20 cellular contexts compared by ENCODE assay signal in the genomic region with DNA sequence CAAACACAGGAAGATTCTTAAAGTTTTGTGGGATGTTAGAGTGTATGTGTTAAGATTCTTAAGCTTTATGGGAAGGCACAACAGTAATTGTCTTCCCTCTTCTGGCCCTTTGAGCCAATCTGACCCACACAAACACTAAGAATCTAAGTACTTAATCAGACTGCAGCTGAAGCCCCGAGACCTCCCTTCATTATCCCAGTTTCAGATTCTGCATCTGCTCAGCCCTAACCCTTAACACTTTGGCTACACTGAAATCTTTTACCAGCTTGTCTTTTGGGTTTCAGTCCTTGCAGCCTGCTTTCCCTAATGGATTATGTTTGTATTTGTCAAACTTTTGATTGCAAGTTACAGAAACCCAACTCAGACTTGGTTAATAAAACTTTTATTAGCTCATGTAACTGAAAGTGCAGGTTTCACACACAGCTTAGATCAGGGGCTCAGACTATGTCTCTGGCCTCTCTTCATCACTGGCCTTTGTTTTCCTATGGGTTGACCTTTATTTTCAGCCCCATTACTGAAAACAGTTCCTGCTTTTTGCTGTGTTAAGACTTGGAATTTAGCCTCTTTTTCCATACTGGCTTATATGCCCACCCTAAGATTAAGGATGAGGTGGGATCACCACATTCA.
A peak's percentile ranks its signal among the peaks of the same experiment; 100 is the strongest.
DNase-seq lines count a peak whose midpoint lies in the region; ATAC-seq, FAIRE-seq and TF ChIP-seq lines count a peak whose summit lies in the region.
"Had no signal": no experiment of that assay in that cellular context is flagged by ENCODE, and none has a peak within 500 bp of the region (broad histone marks: within the 10 kb centered on the region; RNA-seq: fewer than 3 reads in every experiment).

No MANE protein-coding gene starts in this region.

- BruUV-seq in GM12878 (replicated peaks; lab: Mats Ljungman, UMichigan): no TSS peak

- TF ChIP-seq CTCF in GM23338 (conservative IDR thresholded peaks at IDR 0.05; ENCODE audit: low read depth in 2 of 2) (no peak), GM12878 (IDR thresholded peaks at IDR 0.05 in 2 of 3, conservative IDR thresholded peaks at IDR 0.05 in 1 of 3; ENCODE audit: control insufficient read depth in 2 of 3, extremely low read depth in 1 of 3, insufficient read depth in 1 of 3, low read depth in 3 of 3, low read length in 3 of 3) (no peak), smooth muscle cell (IDR thresholded peaks at IDR 0.05; ENCODE audit: borderline replicate concordance, insufficient read depth, poor library complexity, severe bottlenecking) (no peak)

- H3K27me3 Mint-ChIP-seq in GM23338 (ENCODE audit: insufficient read depth, low read depth, poor library complexity): peaks cover 3% of the 10 kb centered on the region

- H3K9me3 ChIP-seq in GM12878 (replicated peaks; ENCODE audit: control insufficient read depth, insufficient read depth, low read length): no peaks in the 10 kb centered on the region
- no peaks in the 10 kb centered on the region for H3K9me3 ChIP-seq in smooth muscle cell (replicated peaks; ENCODE audit: low read depth)

- H3K4me3 ChIP-seq in GM23338: no peak overlapping the region
- no peak overlapping the region for H3K4me3 ChIP-seq in GM12878
- H3K4me3 ChIP-seq in smooth muscle cell: no peak overlapping the region
- H3K4me3 ChIP-seq: SK-N-MC had no signal

- ATAC-seq in GM23338: no peak
- ATAC-seq in GM12878: peak; percentile 71
- ATAC-seq: HCT116 had no signal

- no peaks in the 10 kb centered on the region for H3K36me3 Mint-ChIP-seq in GM23338 (ENCODE audit: low read depth)
- H3K36me3 Mint-ChIP-seq: CD4-positive, CD25-positive, alpha-beta regulatory T cell had no signal

- TF ChIP-seq RAD21 in GM12878 (IDR thresholded peaks at IDR 0.05; ENCODE audit: insufficient read depth, low read depth, low read length): no peak

- H3F3A ChIP-seq in GM23338 (replicated peaks; ENCODE audit: low read depth) (no peaks in the 10 kb centered on the region), smooth muscle cell (ENCODE audit: low read depth) (no peaks in the 10 kb centered on the region)

- no peaks in the 10 kb centered on the region for H4K20me1 ChIP-seq in GM23338 (replicated peaks; ENCODE audit: insufficient read depth)
- H4K20me1 ChIP-seq in GM12878 (ENCODE audit: control insufficient read depth, insufficient read depth): no peaks in the 10 kb centered on the region
- no peaks in the 10 kb centered on the region for H4K20me1 ChIP-seq in smooth muscle cell (ENCODE audit: low read depth)

- H3K79me2 ChIP-seq in GM23338 (replicated peaks; ENCODE audit: insufficient read depth) (no peaks in the 10 kb centered on the region), GM12878 (ENCODE audit: control insufficient read depth, insufficient read depth, low read length) (no peaks in the 10 kb centered on the region), smooth muscle cell (ENCODE audit: low read depth) (no peaks in the 10 kb centered on the region)

- SMC1A ChIA-PET in GM12878 (lab: Charles Lee; ENCODE audit: uncharacterized antibody, unreplicated experiment): interaction anchor here (0.5 kb wide), 1 partner anchor 36 kb away, joined by 3 read pairs; no protein-coding TSS in a partner anchor

- no peak for TF ChIP-seq EP300 in GM12878 (IDR thresholded peaks at IDR 0.05; ENCODE audit: borderline replicate concordance in 1 of 2, control insufficient read depth in 1 of 2, low read depth in 2 of 2, low read length in 2 of 2)

- no peaks in the 10 kb centered on the region for H3K4me1 ChIP-seq in GM23338 (ENCODE audit: insufficient read depth)
- H3K4me1 ChIP-seq in GM12878 (ENCODE audit: control insufficient read depth, insufficient read depth, low read length): no peaks in the 10 kb centered on the region
- H3K4me1 ChIP-seq in smooth muscle cell (ENCODE audit: low read depth): peaks cover 7% of the 10 kb centered on the region

- H3K27ac ChIP-seq in GM23338 (ENCODE audit: low read depth) (peak overlapping the region; percentile 18; the same call in 1 of the 2 replicates), GM12878 (ENCODE audit: control insufficient read depth, insufficient read depth) (no peak overlapping the region), smooth muscle cell (ENCODE audit: low read depth) (no peak overlapping the region)
- H3K27ac ChIP-seq: RWPE1, SK-N-MC had no signal

- CTCF ChIA-PET in GM12878 (lab: Yijun Ruan, JAX): interaction anchor here (1.1 to 1.8 kb wide), 3 partner anchors 8 to 13 kb away, joined by 3 to 6 read pairs (median 5); no protein-coding TSS in a partner anchor

- H3K9me2 ChIP-seq in GM23338 (ENCODE audit: insufficient read depth): no peaks in the 10 kb centered on the region

- peak; percentile 26 for FAIRE-seq in GM19239 (lab: Jason Lieb, UNC)
- no peak for FAIRE-seq in GM12878 (lab: Jason Lieb, UNC)
- FAIRE-seq: GM12891, H1 had no signal

- in situ Hi-C loops in GM12878 (cut with MboI): no loop called here

- POLR2A ChIA-PET in GM12878 (lab: Charles Lee): no interaction called here

- H2AFZ ChIP-seq in GM23338: no peak overlapping the region; the same call in 1 of the 2 replicates
- no peak overlapping the region for H2AFZ ChIP-seq in GM12878 (ENCODE audit: control insufficient read depth, low read depth, low read length)
- H2AFZ ChIP-seq in smooth muscle cell (ENCODE audit: low read depth): peak overlapping the region; percentile 46

- TF ChIP-seq POLR2A in GM12878 (IDR thresholded peaks at IDR 0.05; ENCODE audit: low read depth, low read length): no peak

- no peaks in the 10 kb centered on the region for H3K4me1 Mint-ChIP-seq in GM23338
- H3K4me1 Mint-ChIP-seq: CD4-positive, CD25-positive, alpha-beta regulatory T cell had no signal

- H3K36me3 ChIP-seq in GM23338 (ENCODE audit: insufficient read depth): no peaks in the 10 kb centered on the region
- H3K36me3 ChIP-seq in GM12878 (ENCODE audit: control insufficient read depth in 2 of 2, insufficient read depth in 2 of 2, low read length in 1 of 2): no peaks in the 10 kb centered on the region
- no peaks in the 10 kb centered on the region for H3K36me3 ChIP-seq in smooth muscle cell (ENCODE audit: low read depth)

- RAD21 ChIA-PET in GM12878 (lab: Charles Lee; ENCODE audit: unreplicated experiment): interaction anchor here (2.0 kb wide), 1 partner anchor 10 kb away, joined by 7 read pairs; no protein-coding TSS in a partner anchor

- H3K9ac ChIP-seq in GM12878 (ENCODE audit: control insufficient read depth, insufficient read depth, low read length): no peak overlapping the region
- H3K9ac ChIP-seq in smooth muscle cell (ENCODE audit: low read depth): no peak overlapping the region

- H3K27ac Mint-ChIP-seq in GM23338: no peak overlapping the region

- H3K4me2 ChIP-seq in GM23338: no peak overlapping the region
- H3K4me2 ChIP-seq in GM12878 (ENCODE audit: control insufficient read depth, insufficient read depth): no peak overlapping the region
- H3K4me2 ChIP-seq in smooth muscle cell: no peak overlapping the region

- H3K9me3 Mint-ChIP-seq in GM23338: no peaks in the 10 kb centered on the region
- H3K9me3 Mint-ChIP-seq: CD4-positive, CD25-positive, alpha-beta regulatory T cell had no signal

- DNase-seq in GM19239 (ENCODE audit: insufficient read length, low spot score) (no peak), GM23338 (ENCODE audit: low spot score) (no peak), GM12878 (ENCODE audit: low read depth, low spot score) (no peak), smooth muscle cell (lab: John Stamatoyannopoulos, UW; ENCODE audit: unreplicated experiment) (no peak), DMS153 (lab: John Stamatoyannopoulos, UW) (no peak), 8988T (no peak), glomerular visceral epithelial cell (ENCODE audit: extremely low spot score) (no peak)
- DNase-seq: CD4-positive, CD25-positive, alpha-beta regulatory T cell; DND-41; Kasumi-1; NCI-H1694; NCI-H2081 treated with DMSO at 0.1 percent for 48 hours; NCI-H446 treated with DMSO at 0.1 percent for 48 hours; NCI-H526 treated with DMSO at 0.1 percent for 48 hours; SHP77 treated with DMSO at 0.1 percent for 48 hours had no signal

- H3K27me3 ChIP-seq in GM23338 (ENCODE audit: insufficient read depth): no peaks in the 10 kb centered on the region
- no peaks in the 10 kb centered on the region for H3K27me3 ChIP-seq in GM12878 (replicated peaks in 1 of 2; ENCODE audit: control insufficient read depth in 2 of 2, insufficient read depth in 2 of 2, low read length in 1 of 2)
- no peaks in the 10 kb centered on the region for H3K27me3 ChIP-seq in smooth muscle cell (ENCODE audit: low read depth)

- intact Hi-C loops in GM12878 (cut with micrococcal nuclease; ENCODE audit: unreplicated experiment): loop anchor here (10.0 kb wide), 2 partner anchors 326 to 354 kb away; no protein-coding TSS in a partner anchor

- H3K4me3 Mint-ChIP-seq in GM23338: no peak overlapping the region
- H3K4me3 Mint-ChIP-seq: CD4-positive, CD25-positive, alpha-beta regulatory T cell had no signal

- 29% methylated on average over 1 of the region's 1 CpG for WGBS in GM12878 (ENCODE audit: insufficient coverage, insufficient replicate concordance, low lambda C conversion rate, missing lambda C conversion rate)
- 24% methylated on average over 1 of the region's 1 CpG for WGBS in smooth muscle cell (ENCODE audit: low lambda C conversion rate)

TF ChIP-seq in GM23338, 12 proteins besides CTCF, POLR2A, EP300 and RAD21 (continues in another document):
- TF ChIP-seq POLR2AphosphoS5 (IDR thresholded peaks at IDR 0.05; ENCODE audit: low read depth) (no peak), EZH2phosphoT487 (IDR thresholded peaks at IDR 0.05; ENCODE audit: unreplicated experiment) (no peak)

TF ChIP-seq in GM12878, 131 proteins besides CTCF, POLR2A, EP300 and RAD21 (continues in another document):
- TF ChIP-seq USF1 (IDR thresholded peaks at IDR 0.05; ENCODE audit: borderline replicate concordance, extremely low read length, insufficient read depth, low read depth, low read length) (no peak), CBX3 (IDR thresholded peaks at IDR 0.05; ENCODE audit: borderline replicate concordance, low read depth) (no peak), KDM1A (IDR thresholded peaks at IDR 0.05; ENCODE audit: borderline replicate concordance) (no peak)
